1 cellular context compared by ENCODE assay signal in genomic region chr2:21627938-21628337, GRCh38.
TF ChIP-seq lines count a peak whose summit lies in the region.

No MANE protein-coding gene starts in this region.

TF ChIP-seq in IMR-90, 13 proteins besides CTCF, POLR2A, EP300 and RAD21 (continued from another document):
- no peak for TF ChIP-seq ELK1 (IDR thresholded peaks at IDR 0.05; ENCODE audit: borderline replicate concordance, low read depth, low read length)
